In the genomic region with DNA sequence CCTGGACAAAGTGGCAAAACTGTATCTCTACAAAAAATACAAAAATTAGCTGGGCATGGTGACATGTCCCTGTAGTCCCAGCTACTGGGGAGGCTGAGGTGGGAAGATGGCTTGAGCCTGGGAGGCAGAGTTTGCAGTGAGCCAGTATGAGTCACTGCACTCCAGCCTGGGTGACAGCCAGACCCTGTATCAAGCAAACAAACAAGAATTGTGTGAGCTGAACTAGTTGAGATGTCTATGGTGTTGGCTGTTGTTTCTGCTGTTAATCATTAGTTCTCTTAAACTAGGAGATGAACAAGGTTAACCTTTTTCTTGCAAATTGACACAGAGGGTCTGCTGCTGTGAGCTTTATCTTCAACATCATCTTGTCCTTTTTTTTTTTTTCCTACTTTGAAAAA, we compare ENCODE assay signal across 8 cellular contexts. TPM values are rescaled to one million over a fixed set of nuclear protein-coding genes. Genes with fewer than 3 reads are reported as not detected.
DNase-seq lines count a peak whose midpoint lies in the region; ATAC-seq and TF ChIP-seq lines count a peak whose summit lies in the region.

No MANE protein-coding gene starts in this region.

- no peaks in the 10 kb centered on the region for H3F3A ChIP-seq in smooth muscle cell (ENCODE audit: low read depth)

- H3K27ac ChIP-seq in tibial artery (peak overlapping the region; percentile 80 to 88), smooth muscle cell (ENCODE audit: low read depth) (no peak overlapping the region)

- H3K79me2 ChIP-seq in smooth muscle cell (ENCODE audit: low read depth): peaks cover 29% of the 10 kb centered on the region

- no peak for DNase-seq in activated T-cell treated with anti-CD3 and anti-CD28 coated beads, Interleukin-2, amount 50 U/mL, for 24 hours
- DNase-seq in activated T-cell treated with anti-CD3 and anti-CD28 coated beads, Interleukin-2, amount 50 U/mL, for 48 hours: no peak
- DNase-seq in SK-MEL-5 (ENCODE audit: low read depth, low spot score): peak; percentile 68
- peak; percentile 80 for DNase-seq in fibroblast of mammary gland (ENCODE audit: low read depth)
- peak; percentile 59 to 85 for DNase-seq in tibial artery
- DNase-seq in mesothelial cell of epicardium (ENCODE audit: low spot score in 2 of 2, unreplicated experiment in 2 of 2): no peak
- no peak for DNase-seq in sciatic nerve (ENCODE audit: low spot score)
- DNase-seq in smooth muscle cell (lab: John Stamatoyannopoulos, UW; ENCODE audit: unreplicated experiment): no peak

- peaks cover 79% of the 10 kb centered on the region for H3K36me3 Mint-ChIP-seq in activated T-cell treated with anti-CD3 and anti-CD28 coated beads, Interleukin-2, amount 50 U/mL, for 24 hours (ENCODE audit: low read depth)
- peaks cover 32% of the 10 kb centered on the region for H3K36me3 Mint-ChIP-seq in mesothelial cell of epicardium

- H3K4me3 Mint-ChIP-seq in activated T-cell treated with anti-CD3 and anti-CD28 coated beads, Interleukin-2, amount 50 U/mL, for 24 hours: no peak overlapping the region
- H3K4me3 Mint-ChIP-seq in mesothelial cell of epicardium: no peak overlapping the region

- no peaks in the 10 kb centered on the region for H4K20me1 ChIP-seq in smooth muscle cell (ENCODE audit: low read depth)

- no peak overlapping the region for H3K9ac ChIP-seq in smooth muscle cell (ENCODE audit: low read depth)

- no peak overlapping the region for H2AFZ ChIP-seq in smooth muscle cell (ENCODE audit: low read depth)

- ATAC-seq in sciatic nerve: no peak

- H3K9me3 Mint-ChIP-seq in activated T-cell treated with anti-CD3 and anti-CD28 coated beads, Interleukin-2, amount 50 U/mL, for 24 hours: peaks cover 6% of the 10 kb centered on the region
- peaks cover 20% of the 10 kb centered on the region for H3K9me3 Mint-ChIP-seq in mesothelial cell of epicardium

- TF ChIP-seq CTCF in fibroblast of mammary gland (conservative IDR thresholded peaks at IDR 0.05; ENCODE audit: control insufficient read depth, insufficient read depth, low read depth, low read length): no peak
- TF ChIP-seq CTCF in tibial artery (IDR thresholded peaks at IDR 0.05): no peak
- TF ChIP-seq CTCF in mesothelial cell of epicardium (IDR thresholded peaks at IDR 0.05; ENCODE audit: unreplicated experiment): no peak
- no peak for TF ChIP-seq CTCF in smooth muscle cell (IDR thresholded peaks at IDR 0.05; ENCODE audit: borderline replicate concordance, insufficient read depth, poor library complexity, severe bottlenecking)

- peak overlapping the region; percentile 71 for H3K27ac Mint-ChIP-seq in activated T-cell treated with anti-CD3 and anti-CD28 coated beads, Interleukin-2, amount 50 U/mL, for 24 hours
- no peak overlapping the region for H3K27ac Mint-ChIP-seq in mesothelial cell of epicardium

- H3K27me3 Mint-ChIP-seq in activated T-cell treated with anti-CD3 and anti-CD28 coated beads, Interleukin-2, amount 50 U/mL, for 24 hours: no peaks in the 10 kb centered on the region
- no peaks in the 10 kb centered on the region for H3K27me3 Mint-ChIP-seq in mesothelial cell of epicardium (ENCODE audit: low read depth)

- no peak overlapping the region for H3K4me3 ChIP-seq in fibroblast of mammary gland (ENCODE audit: control insufficient read depth, low read depth, low read length)
- H3K4me3 ChIP-seq in tibial artery: no peak overlapping the region
- H3K4me3 ChIP-seq in smooth muscle cell: no peak overlapping the region

- no peaks in the 10 kb centered on the region for H3K9me3 ChIP-seq in tibial artery
- no peaks in the 10 kb centered on the region for H3K9me3 ChIP-seq in smooth muscle cell (replicated peaks; ENCODE audit: low read depth)

- intact Hi-C loops in tibial artery (cut with DNase I; ENCODE audit: low total_unique reads) (loop anchor here (5.0 kb wide), 1 partner anchor 43 kb away; no protein-coding TSS in a partner anchor), sciatic nerve (cut with DNase I) (no loop called here)

- peaks cover 0 to 100% (median 44%) of the 10 kb centered on the region in 4 donors for H3K4me1 ChIP-seq in tibial artery
- H3K4me1 ChIP-seq in smooth muscle cell (ENCODE audit: low read depth): no peaks in the 10 kb centered on the region

- H3K27me3 ChIP-seq in tibial artery (no peaks in the 10 kb centered on the region), smooth muscle cell (ENCODE audit: low read depth) (no peaks in the 10 kb centered on the region)

- peaks cover 81% of the 10 kb centered on the region for H3K4me1 Mint-ChIP-seq in activated T-cell treated with anti-CD3 and anti-CD28 coated beads, Interleukin-2, amount 50 U/mL, for 24 hours (ENCODE audit: low read depth)
- H3K4me1 Mint-ChIP-seq in mesothelial cell of epicardium: peaks cover 12% of the 10 kb centered on the region

- in situ Hi-C loops in SK-MEL-5 (cut with HindIII; ENCODE audit: low pct_unique_long_range_greater_than_20kb, low sequenced_read_pairs): no loop called here

- no peak overlapping the region for H3K4me2 ChIP-seq in smooth muscle cell

- peaks cover 0 to 5% (median 0%) of the 10 kb centered on the region in 3 donors for H3K36me3 ChIP-seq in tibial artery
- H3K36me3 ChIP-seq in smooth muscle cell (ENCODE audit: low read depth): no peaks in the 10 kb centered on the region

RNA-seq across cellular contexts. Expression of gene RASSF3, which starts 23.6 kb away (rescaled TPM):
- 111 and 117 TPM in 2 replicates for total RNA-seq in SK-MEL-5 (2014; rRNA removed; shearing (Covaris generic))
- 104 and 124 TPM in 2 replicates for polyA plus RNA-seq in SK-MEL-5 (2015; cell fraction: cytosol; rRNA removed)
- polyA plus RNA-seq in SK-MEL-5 (2015; cell fraction: nucleus; rRNA removed): 43.5 and 48.6 TPM in 2 replicates
- total RNA-seq in mesothelial cell of epicardium: 16.3 to 18.8 TPM (median 16.3 TPM) in 3 replicates
- total RNA-seq in sciatic nerve: 49.3 TPM
- 5.0 and 5.6 TPM in 2 replicates for total RNA-seq in smooth muscle cell
- polyA plus RNA-seq in smooth muscle cell: 1.2 and 1.4 TPM in 2 replicates

Comparison
In these comparisons a context has a peak if more than half of its experiments do, and no peak if none do; other contexts are left out.
1. DNase-seq: peak in SK-MEL-5 (single experiment), fibroblast of mammary gland (single experiment) and tibial artery (2 of 2); none in activated T-cell treated with anti-CD3 and anti-CD28 coated beads, Interleukin-2, amount 50 U/mL, for 24 hours (single experiment), activated T-cell treated with anti-CD3 and anti-CD28 coated beads, Interleukin-2, amount 50 U/mL, for 48 hours (0 of 2), mesothelial cell of epicardium (0 of 2), sciatic nerve (single experiment) and smooth muscle cell (single experiment).